ENCODE assay signal across 1 cellular context in the genomic region with DNA sequence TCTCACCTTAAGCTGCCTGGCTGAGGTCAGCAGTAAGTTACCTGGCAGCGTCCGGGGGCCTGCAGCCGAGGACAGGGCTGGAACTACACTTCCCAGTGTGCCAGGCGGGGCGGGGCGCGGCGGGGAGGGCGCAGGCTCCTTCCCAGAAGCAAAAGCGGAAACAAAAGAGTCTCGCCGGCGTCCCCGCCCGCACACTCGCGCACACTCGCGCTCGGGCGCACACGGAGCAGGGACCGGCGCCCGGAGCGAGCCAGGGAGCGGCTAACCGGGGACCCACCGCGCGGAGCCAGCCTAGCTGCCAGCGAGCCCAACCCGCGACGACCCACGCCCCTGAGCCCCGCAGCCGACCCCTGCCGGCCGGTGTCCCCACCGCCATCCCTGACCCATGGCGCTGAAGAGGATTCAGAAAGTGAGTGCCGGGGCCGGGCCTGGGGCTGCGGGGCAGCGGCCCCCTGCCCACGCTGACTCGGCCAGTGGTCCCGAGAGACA.
TF ChIP-seq lines count a peak whose summit lies in the region.

A gene (plus strand): TSS at position 190 of the 489 bp plus-strand sequence. CDS start 196 bp downstream, at position 386.

TF ChIP-seq in HepG2, 621 proteins besides CTCF, POLR2A, EP300 and RAD21 (continued from another document):
- 0 out of 3 replicates have a peak, but pooled peaks have one; percentile 58 for TF ChIP-seq MXI1 (IDR thresholded peaks at IDR 0.05; ENCODE audit: borderline replicate concordance, low read depth, low read length)
- 0 out of 2 replicates have a peak, but pooled peaks have one; percentile 26 for TF ChIP-seq ZNF510 (CRISPR knock-in tag; IDR thresholded peaks at IDR 0.05; ENCODE audit: low read depth)
- TF ChIP-seq, protein P1, sequence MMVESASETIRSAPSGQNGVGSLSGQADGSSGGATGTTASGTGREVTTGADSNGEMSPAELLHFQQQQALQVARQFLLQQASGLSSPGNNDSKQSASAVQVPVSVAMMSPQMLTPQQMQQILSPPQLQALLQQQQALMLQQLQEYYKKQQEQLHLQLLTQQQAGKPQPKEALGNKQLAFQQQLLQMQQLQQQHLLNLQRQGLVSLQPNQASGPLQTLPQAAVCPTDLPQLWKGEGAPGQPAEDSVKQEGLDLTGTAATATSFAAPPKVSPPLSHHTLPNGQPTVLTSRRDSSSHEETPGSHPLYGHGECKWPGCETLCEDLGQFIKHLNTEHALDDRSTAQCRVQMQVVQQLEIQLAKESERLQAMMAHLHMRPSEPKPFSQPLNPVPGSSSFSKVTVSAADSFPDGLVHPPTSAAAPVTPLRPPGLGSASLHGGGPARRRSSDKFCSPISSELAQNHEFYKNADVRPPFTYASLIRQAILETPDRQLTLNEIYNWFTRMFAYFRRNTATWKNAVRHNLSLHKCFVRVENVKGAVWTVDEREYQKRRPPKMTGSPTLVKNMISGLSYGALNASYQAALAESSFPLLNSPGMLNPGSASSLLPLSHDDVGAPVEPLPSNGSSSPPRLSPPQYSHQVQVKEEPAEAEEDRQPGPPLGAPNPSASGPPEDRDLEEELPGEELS (CRISPR knock-in tag; IDR thresholded peaks at IDR 0.05) = peak; percentile 31; the same call in 1 of the 2 replicates
